ENCODE assay signal across 1 cellular context in genomic region chr12:12717586-12718381, GRCh38.
A peak's percentile ranks its signal among the peaks of the same experiment; 100 is the strongest.
TF ChIP-seq lines count a peak whose summit lies in the region.

No MANE protein-coding gene starts in this region.

TF ChIP-seq in K562, 482 proteins besides CTCF, POLR2A, EP300 and RAD21 (continued from another document):
- TF ChIP-seq BACH1 (tag; IDR thresholded peaks at IDR 0.05) (no peak), NFRKB (IDR thresholded peaks at IDR 0.05; ENCODE audit: low read depth) (0 out of 2 replicates have a peak, but pooled peaks have one; percentile 10), ZNF408 (CRISPR knock-in tag; IDR thresholded peaks at IDR 0.05; ENCODE audit: low read depth) (no peak), NR2C2 (CRISPR knock-in tag; IDR thresholded peaks at IDR 0.05) (no peak), NR2C2 (tag; IDR thresholded peaks at IDR 0.05) (no peak), SRSF3 (IDR thresholded peaks at IDR 0.05; ENCODE audit: insufficient read depth, low read length) (peak; percentile 42; the same call in 1 of the 2 replicates), SAP30 (IDR thresholded peaks at IDR 0.05; ENCODE audit: borderline replicate concordance, insufficient read depth, low read depth, low read length, poor library complexity, severe bottlenecking) (peak; percentile 1), ZNF395 (CRISPR knock-in tag; IDR thresholded peaks at IDR 0.05) (peak; percentile 64; the same call in 1 of the 2 replicates), MEIS2 (IDR thresholded peaks at IDR 0.05; ENCODE audit: partially characterized antibody) (no peak), RBFOX2 (IDR thresholded peaks at IDR 0.05; ENCODE audit: low read depth, low read length) (peak; percentile 38), POLR3A (IDR thresholded peaks at IDR 0.05; ENCODE audit: borderline replicate concordance, extremely low read depth, insufficient read depth, insufficient read length) (no peak), NCOA6 (IDR thresholded peaks at IDR 0.05) (peak; percentile 28; the same call in 1 of the 2 replicates), PBX2 (CRISPR knock-in tag; IDR thresholded peaks at IDR 0.05; ENCODE audit: low read depth) (no peak), PBX2 (tag; conservative IDR thresholded peaks at IDR 0.05; ENCODE audit: low read depth) (0 out of 2 replicates have a peak, but pooled peaks have one; percentile 1), AFF1 (IDR thresholded peaks at IDR 0.05; ENCODE audit: low read depth in 1 of 2, partially characterized antibody in 2 of 2) (peak in 1 of 2 experiments; percentile 29), ZNF224 (CRISPR knock-in tag; IDR thresholded peaks at IDR 0.05) (0 out of 2 replicates have a peak, but pooled peaks have one; percentile 39), ZNF740 (CRISPR knock-in tag; IDR thresholded peaks at IDR 0.05) (no peak), ZNF740 (tag; IDR thresholded peaks at IDR 0.05) (peak in 1 of 2 experiments; percentile 35; a peak in 1 of 4 replicates), RBBP5 (IDR thresholded peaks at IDR 0.05; ENCODE audit: borderline replicate concordance, insufficient read depth, low read length, poor library complexity, severe bottlenecking) (peak; percentile 65), BRD4 (IDR thresholded peaks at IDR 0.05) (peak; percentile 35; the same call in 1 of the 2 replicates)
